In the genomic region with DNA sequence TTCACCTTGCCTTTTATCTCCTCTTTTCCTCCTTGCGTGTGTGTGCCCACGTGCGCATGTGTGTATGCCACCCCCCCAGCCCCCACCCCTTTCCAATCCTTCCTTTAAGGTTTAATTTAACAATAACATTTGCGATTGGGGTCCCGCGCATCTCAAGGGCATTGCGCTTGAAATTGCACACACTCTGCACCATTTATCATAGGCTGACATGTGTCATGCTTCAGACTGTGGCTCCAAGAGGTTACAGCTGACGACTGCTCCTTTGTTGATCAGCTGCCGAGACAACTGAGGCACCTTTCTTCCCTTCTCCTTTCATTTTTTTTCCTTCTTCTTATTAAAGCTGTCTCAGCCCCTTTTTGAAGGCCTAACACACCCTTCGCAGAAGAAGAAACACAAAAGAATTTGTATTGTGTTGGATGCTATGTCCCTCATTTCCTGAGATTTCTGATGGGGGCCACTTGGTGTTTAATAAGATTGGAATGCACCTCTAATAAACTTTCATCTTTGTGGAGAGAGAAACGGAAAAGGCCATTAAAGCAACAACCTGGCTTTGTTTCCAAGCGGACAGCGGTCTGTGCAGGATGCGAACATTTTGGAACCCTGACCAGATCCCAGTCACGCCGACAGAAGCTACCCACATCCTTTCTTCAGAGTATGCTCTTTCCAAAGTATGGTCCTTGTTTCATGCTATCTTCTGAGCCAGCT, we compare ENCODE assay signal across 28 cellular contexts.
"Had no signal": no experiment of that assay in that cellular context is flagged by ENCODE, and none has a peak within 500 bp of the region (broad histone marks: within the 10 kb centered on the region; RNA-seq: fewer than 3 reads in every experiment).

No MANE protein-coding gene starts in this region.

- H3K4me1 ChIP-seq: foreskin keratinocyte, gastrocnemius medialis had no signal

- H3K27ac ChIP-seq: brain microvascular endothelial cell, foreskin keratinocyte, gastrocnemius medialis, heart left ventricle, WERI-Rb-1 had no signal

- H3K4me3 ChIP-seq: gastrocnemius medialis, heart left ventricle had no signal

- H3K36me3 ChIP-seq: brain microvascular endothelial cell, gastrocnemius medialis, heart left ventricle, WERI-Rb-1 had no signal

- H3K27me3 ChIP-seq: brain microvascular endothelial cell, foreskin keratinocyte, gastrocnemius medialis, heart left ventricle had no signal

- H3K9me3 ChIP-seq: gastrocnemius medialis had no signal

- FAIRE-seq: astrocyte, colon, endometrium had no signal

- DNase-seq: activated B cell treated with CpG ODN at 0.5 μM for 24 hours; activated CD4-positive, alpha-beta T cell treated with anti-CD3 and anti-CD28 coated beads for 48 hours; activated CD4-positive, alpha-beta T cell treated with anti-CD3 and anti-CD28 coated beads, Interleukin-2, amount 50 U/mL, for 1 hour; activated CD4-positive, alpha-beta T cell treated with anti-CD3 and anti-CD28 coated beads, Interleukin-2, amount 50 U/mL, for 48 hours; activated CD8-positive, alpha-beta memory T cell treated with anti-CD3 and anti-CD28 coated beads for 24 hours; activated CD8-positive, alpha-beta T cell treated with anti-CD3 and anti-CD28 coated beads for 36 hours; activated effector memory CD4-positive, alpha-beta T cell treated with Interleukin-2 at 50 U/mL for 16 hours; activated gamma-delta T cell treated with Interleukin-2 at 50 U/mL for 16 hours; activated naive CD4-positive, alpha-beta T cell treated with anti-CD3 and anti-CD28 coated beads, Interleukin-2, amount 50 U/mL, for 16 hours; activated naive CD4-positive, alpha-beta T cell treated with Interleukin-2 at 50 U/mL for 16 hours; activated T-cell treated with anti-CD3 and anti-CD28 coated beads, Interleukin-2, amount 50 U/mL, for 4 hours; amniotic stem cell; anterior cingulate cortex; brain microvascular endothelial cell; caudate nucleus; cortex of kidney; effector CD8-positive, alpha-beta T cell; foreskin keratinocyte; gastrocnemius medialis; glutamatergic neuron; heart left ventricle; T-helper 1 cell; T-helper 17 cell; T1000; WERI-Rb-1 had no signal
